In the genomic region with DNA sequence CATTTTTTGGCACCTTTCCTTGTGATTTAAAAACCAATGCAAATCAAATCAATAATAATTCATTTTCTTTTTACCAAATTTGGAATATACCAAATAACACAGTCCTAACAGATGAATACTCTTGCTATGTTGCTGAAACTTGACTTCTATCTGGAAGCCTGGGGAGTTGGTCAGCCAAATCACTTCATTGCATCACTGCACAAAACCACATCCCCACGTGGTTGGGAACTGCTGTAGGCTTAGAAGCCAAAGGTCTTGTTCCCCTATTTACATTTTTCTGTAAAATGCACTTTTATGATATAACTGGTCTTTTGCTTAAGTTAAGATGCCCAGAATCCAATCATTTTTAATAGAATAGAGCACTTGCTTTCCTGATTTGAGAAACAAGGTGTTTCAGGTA, we compare ENCODE assay signal across 13 cellular contexts. TPM values are rescaled to one million over a fixed set of nuclear protein-coding genes. Genes with fewer than 3 reads are reported as not detected.
DNase-seq lines count a peak whose midpoint lies in the region; ATAC-seq and TF ChIP-seq lines count a peak whose summit lies in the region.
"Had no signal": no experiment of that assay in that cellular context is flagged by ENCODE, and none has a peak within 500 bp of the region (broad histone marks: within the 10 kb centered on the region; RNA-seq: fewer than 3 reads in every experiment).

No MANE protein-coding gene starts in this region.

- in situ Hi-C loops in brain microvascular endothelial cell (cut with HindIII; ENCODE audit: low pct_ligation_motif_present, low sequenced_read_pairs): no loop called here

- no peak overlapping the region for H3K27ac ChIP-seq in naive thymus-derived CD4-positive, alpha-beta T cell (ENCODE audit: low read depth, low read length)
- H3K27ac ChIP-seq in brain microvascular endothelial cell: no peak overlapping the region

- ATAC-seq in GM19324 (IDR thresholded peaks at IDR 0.05; ENCODE audit: low FRiP score, unreplicated experiment) (peak; percentile 72), HG03060 (IDR thresholded peaks at IDR 0.05; ENCODE audit: low read depth, unreplicated experiment) (peak; percentile 82)
- peak; percentile 61 for ATAC-seq in naive thymus-derived CD4-positive, alpha-beta T cell
- ATAC-seq: Panc1 had no signal

- no peak overlapping the region for H3K4me3 Mint-ChIP-seq in naive thymus-derived CD4-positive, alpha-beta T cell
- H3K4me3 Mint-ChIP-seq: activated B cell treated with CpG ODN at 0.5 μM for 24 hours, nephron progenitor cell had no signal

- CTCF ChIA-PET in naive thymus-derived CD4-positive, alpha-beta T cell (lab: Charles Lee): no interaction called here

- H3K27ac Mint-ChIP-seq in naive thymus-derived CD4-positive, alpha-beta T cell: no peak overlapping the region
- H3K27ac Mint-ChIP-seq: activated B cell treated with CpG ODN at 0.5 μM for 24 hours, nephron progenitor cell had no signal

- H3K27me3 ChIP-seq in naive thymus-derived CD4-positive, alpha-beta T cell (ENCODE audit: control insufficient read depth in 2 of 2, insufficient read depth in 2 of 2, low read length in 2 of 2): peaks cover 0 to 3% of the 10 kb centered on the region in 2 donors
- no peaks in the 10 kb centered on the region for H3K27me3 ChIP-seq in brain microvascular endothelial cell (replicated peaks)

- peaks cover 4 to 27% (median 9%) of the 10 kb centered on the region in 5 donors for H3K27me3 Mint-ChIP-seq in naive thymus-derived CD4-positive, alpha-beta T cell

- H3K4me1 ChIP-seq in naive thymus-derived CD4-positive, alpha-beta T cell (ENCODE audit: control insufficient read depth in 2 of 2, insufficient read depth in 2 of 2, low read length in 2 of 2): no peaks in the 10 kb centered on the region

- no peaks in the 10 kb centered on the region for H3K36me3 ChIP-seq in naive thymus-derived CD4-positive, alpha-beta T cell (ENCODE audit: control insufficient read depth in 2 of 3, insufficient read depth in 3 of 3, low read length in 3 of 3)
- no peaks in the 10 kb centered on the region for H3K36me3 ChIP-seq in brain microvascular endothelial cell (replicated peaks)

- H3K9me3 ChIP-seq in naive thymus-derived CD4-positive, alpha-beta T cell (ENCODE audit: control insufficient read depth in 2 of 3, low read length in 3 of 3): no peaks in the 10 kb centered on the region

- H3K4me1 Mint-ChIP-seq in naive thymus-derived CD4-positive, alpha-beta T cell: no peaks in the 10 kb centered on the region
- H3K4me1 Mint-ChIP-seq: nephron progenitor cell had no signal

- intact Hi-C loops in naive thymus-derived CD4-positive, alpha-beta T cell (cut with micrococcal nuclease): no loop called here

- no peaks in the 10 kb centered on the region for H3K36me3 Mint-ChIP-seq in naive thymus-derived CD4-positive, alpha-beta T cell

- DNase-seq in SKM-1 (lab: John Stamatoyannopoulos, UW; ENCODE audit: unreplicated experiment): peak; percentile 68
- DNase-seq in naive thymus-derived CD4-positive, alpha-beta T cell: no peak
- DNase-seq in activated CD8-positive, alpha-beta memory T cell treated with anti-CD3 and anti-CD28 coated beads, Interleukin-2, amount 50 U/mL, for 48 hours: no peak
- DNase-seq in stimulated activated CD4-positive, alpha-beta T cell treated with anti-CD3 and anti-CD28 coated beads, Interleukin-15, amount 100 ng/mL, for 24 hours: no peak
- no peak for DNase-seq in brain microvascular endothelial cell
- DNase-seq in stimulated activated naive CD4-positive, alpha-beta T cell (lab: John Stamatoyannopoulos, UW): no peak
- DNase-seq: activated B cell treated with CpG ODN at 0.5 μM for 24 hours; activated naive CD4-positive, alpha-beta T cell treated with Interleukin-2 at 50 U/mL for 16 hours; islet precursor cell; nephron progenitor cell had no signal

- no peak overlapping the region for H3K4me3 ChIP-seq in naive thymus-derived CD4-positive, alpha-beta T cell (ENCODE audit: low read length)
- no peak overlapping the region for H3K4me3 ChIP-seq in brain microvascular endothelial cell (ENCODE audit: low read depth, low read length)

- peaks cover 0 to 2% (median 0%) of the 10 kb centered on the region in 11 donors for H3K9me3 Mint-ChIP-seq in naive thymus-derived CD4-positive, alpha-beta T cell
- H3K9me3 Mint-ChIP-seq: activated B cell treated with CpG ODN at 0.5 μM for 24 hours, nephron progenitor cell had no signal

- TF ChIP-seq CTCF in brain microvascular endothelial cell (IDR thresholded peaks at IDR 0.05; ENCODE audit: low read depth, low read length, missing control alignments): no peak

- POLR2A ChIA-PET in naive thymus-derived CD4-positive, alpha-beta T cell (lab: Charles Lee): no interaction called here

RNA-seq across cellular contexts. Expression of gene GPR85, which starts 15.2 kb away (rescaled TPM):
- total RNA-seq in naive thymus-derived CD4-positive, alpha-beta T cell: not detected
- under 1 TPM in 1 of 2 donors, not detected in 1; 0.13 TPM for polyA plus RNA-seq in naive thymus-derived CD4-positive, alpha-beta T cell
- total RNA-seq: activated B cell treated with CpG ODN at 0.5 μM for 24 hours had no signal

RNA-seq across cellular contexts. Expression of gene SMIM30, which starts 46.9 kb away (rescaled TPM):
- 10 to 100 TPM in 3 of 5 experiments, 1 to 10 TPM in 2; 9.3 to 21.0 (median 20.5) TPM for total RNA-seq in naive thymus-derived CD4-positive, alpha-beta T cell
- 10 to 100 TPM; 29.1 to 58.8 TPM for polyA plus RNA-seq in naive thymus-derived CD4-positive, alpha-beta T cell
